In the genomic region with DNA sequence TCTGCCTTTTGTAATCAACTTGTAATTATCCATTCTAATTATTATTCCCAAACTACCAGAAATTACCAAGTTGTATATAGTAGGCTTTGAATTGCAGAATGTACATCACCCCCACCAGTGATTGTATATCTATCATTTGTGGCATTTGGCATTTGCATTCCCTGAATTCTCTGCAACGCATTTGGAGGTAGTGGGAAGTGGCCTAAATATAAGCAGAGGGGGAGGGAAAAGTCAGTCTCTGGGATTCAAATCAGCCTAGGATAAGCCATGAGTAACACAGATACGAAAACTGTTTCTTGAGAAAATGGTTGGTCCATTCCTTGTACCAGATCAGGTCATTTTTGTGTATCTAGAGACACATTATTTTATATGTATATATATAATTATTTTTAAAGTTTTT, we compare ENCODE assay signal across 24 cellular contexts.
"Had no signal": no experiment of that assay in that cellular context is flagged by ENCODE, and none has a peak within 500 bp of the region (broad histone marks: within the 10 kb centered on the region; RNA-seq: fewer than 3 reads in every experiment).

No MANE protein-coding gene starts in this region.

- H3K36me3 Mint-ChIP-seq: activated naive CD8-positive, alpha-beta T cell treated with anti-CD3 and anti-CD28 coated beads for 36 hours had no signal

- H3K4me3 Mint-ChIP-seq: activated B cell treated with CpG ODN at 0.5 μM for 24 hours; activated CD4-positive, alpha-beta T cell treated with anti-CD3 and anti-CD28 coated beads for 36 hours; activated naive CD8-positive, alpha-beta T cell treated with anti-CD3 and anti-CD28 coated beads for 36 hours; activated T-cell treated with anti-CD3 and anti-CD28 coated beads, Interleukin-2, amount 50 U/mL, for 4 hours; dendritic cell treated with granulocyte-macrophage colony-stimulating factor and Interleukin-4, amounts not matched to agents 40 ng/mL and 50 ng/mL, for 4 days; T-helper 17 cell had no signal

- H3K27ac Mint-ChIP-seq: activated B cell treated with CpG ODN at 0.5 μM for 24 hours; activated CD4-positive, alpha-beta T cell treated with anti-CD3 and anti-CD28 coated beads for 36 hours; activated naive CD8-positive, alpha-beta T cell treated with anti-CD3 and anti-CD28 coated beads for 36 hours; dendritic cell treated with granulocyte-macrophage colony-stimulating factor and Interleukin-4, amounts not matched to agents 40 ng/mL and 50 ng/mL, for 4 days; T-helper 17 cell had no signal

- H3K36me3 ChIP-seq: vagina had no signal

- H3K9me3 Mint-ChIP-seq: activated B cell treated with CpG ODN at 0.5 μM for 24 hours; activated naive CD8-positive, alpha-beta T cell treated with anti-CD3 and anti-CD28 coated beads for 36 hours; activated T-cell treated with anti-CD3 and anti-CD28 coated beads, Interleukin-2, amount 50 U/mL, for 4 hours; dendritic cell treated with granulocyte-macrophage colony-stimulating factor and Interleukin-4, amounts not matched to agents 40 ng/mL and 50 ng/mL, for 4 days had no signal

- H3K27me3 Mint-ChIP-seq: activated B cell treated with CpG ODN at 0.5 μM for 24 hours; activated CD4-positive, alpha-beta T cell treated with anti-CD3 and anti-CD28 coated beads for 36 hours; activated naive CD8-positive, alpha-beta T cell treated with anti-CD3 and anti-CD28 coated beads for 36 hours had no signal

- H3K9me3 ChIP-seq: left ventricle myocardium inferior, sigmoid colon, testis, vagina had no signal

- H3K4me1 Mint-ChIP-seq: activated B cell treated with CpG ODN at 0.5 μM for 24 hours; activated CD4-positive, alpha-beta T cell treated with anti-CD3 and anti-CD28 coated beads for 36 hours; activated naive CD8-positive, alpha-beta T cell treated with anti-CD3 and anti-CD28 coated beads for 36 hours had no signal

- H3K4me1 ChIP-seq: testis, vagina had no signal

- H3K4me3 ChIP-seq: left ventricle myocardium inferior, sigmoid colon, testis, vagina had no signal

- ATAC-seq: activated CD4-positive, alpha-beta T cell treated with anti-CD3 and anti-CD28 coated beads for 36 hours; activated T-cell treated with anti-CD3 and anti-CD28 coated beads, Interleukin-2, amount 50 U/mL, for 4 hours; T-helper 17 cell had no signal

- DNase-seq: activated B cell treated with CpG ODN at 0.5 μM for 24 hours; activated CD4-positive, alpha-beta T cell treated with anti-CD3 and anti-CD28 coated beads for 36 hours; activated CD4-positive, alpha-beta T cell treated with anti-CD3 and anti-CD28 coated beads, Interleukin-2, amount 50 U/mL, for 4 hours; activated CD8-positive, alpha-beta memory T cell treated with anti-CD3 and anti-CD28 coated beads for 24 hours; activated CD8-positive, alpha-beta memory T cell treated with anti-CD3 and anti-CD28 coated beads, Interleukin-2, amount 50 U/mL, for 48 hours; activated naive CD4-positive, alpha-beta T cell treated with Interleukin-2 at 50 U/mL for 16 hours; activated naive CD8-positive, alpha-beta T cell treated with anti-CD3 and anti-CD28 coated beads for 36 hours; activated T-cell treated with anti-CD3 and anti-CD28 coated beads, Interleukin-2, amount 50 U/mL, for 4 hours; amniotic stem cell; effector CD4-positive, alpha-beta T cell; glutamatergic neuron; hippocampal formation; left ventricle myocardium inferior; mammary epithelial cell; occipital lobe; posterior cingulate gyrus; sigmoid colon; stimulated activated CD4-positive, alpha-beta T cell treated with anti-CD3 and anti-CD28 coated beads, Interleukin-4, amount 100 ng/mL, for 1 hour; stimulated activated naive CD4-positive, alpha-beta T cell; T-helper 17 cell; testis; trophoblast cell had no signal

- H3K27me3 ChIP-seq: sigmoid colon, testis, vagina had no signal

- H3K27ac ChIP-seq: left ventricle myocardium inferior, sigmoid colon, testis, vagina had no signal
